ENCODE assay signal across 8 cellular contexts in genomic region chr15:40873625-40874561, GRCh38. TPM values are rescaled to one million over a fixed set of nuclear protein-coding genes. Genes with fewer than 3 reads are reported as not detected.
DNase-seq lines count a peak whose midpoint lies in the region; ATAC-seq and TF ChIP-seq lines count a peak whose summit lies in the region.

Gene RHOV, minus strand, starts transcription at chr15:40874234. Its CDS starts 95 bp downstream, at chr15:40874139.

- TF ChIP-seq CTCF in GM12864 (IDR thresholded peaks at IDR 0.05; ENCODE audit: low read depth, low read length, missing control alignments), result peak; percentile 55
- TF ChIP-seq CTCF in left lung (IDR thresholded peaks at IDR 0.05), result peak in 1 of 2 donors; percentile 11

- H3K27me3 ChIP-seq in left lung, result peaks cover 0 to 33% of the 10 kb centered on the region in 2 donors

- intact Hi-C loops in left lung (cut with DNase I), result no loop called here

- H3K4me1 ChIP-seq in left lung, result peaks cover 0 to 15% of the 10 kb centered on the region in 2 donors

- no peak within 1 kb of the TSS for H3K27ac ChIP-seq in left lung

- DNase-seq in GM12864 (ENCODE audit: low read depth), result no peak
- peak; percentile 17 for DNase-seq in NCI-H1436 treated with DMSO at 0.1 percent for 48 hours (lab: John Stamatoyannopoulos, UW)
- DNase-seq in T-helper 9 cell, result peak; percentile 44
- peak; percentile 21 for DNase-seq in central memory CD4-positive, alpha-beta T cell
- DNase-seq in left lung, result peak; percentile 69 to 93
- peak in 2 of 3 experiments; percentile 20 to 59 for DNase-seq in stimulated activated CD4-positive, alpha-beta T cell treated with anti-CD3 and anti-CD28 coated beads, TNF-alpha, amount 100 ng/mL, for 24 hours (ENCODE audit: low read depth in 3 of 3)
- DNase-seq in pons (ENCODE audit: low spot score), result no peak

- ATAC-seq in HG02571 (IDR thresholded peaks at IDR 0.05; ENCODE audit: unreplicated experiment), result peak; percentile 52
- peak; percentile 85 for ATAC-seq in left lung

- H3K36me3 ChIP-seq in left lung, result no peaks in the 10 kb centered on the region

- H3K9me3 ChIP-seq in left lung, result no peaks in the 10 kb centered on the region

- H3K4me3 ChIP-seq in GM12864 (ENCODE audit: low read depth, low read length), result peak within 1 kb of the TSS; percentile 67
- peak within 1 kb of the TSS; percentile 48 to 50 for H3K4me3 ChIP-seq in left lung

RNA-seq across cellular contexts. Expression of gene RHOV, which starts in this region (rescaled TPM):
- 1 to 10 TPM in 1 of 2 donors, under 1 TPM in 1; 0.55 to 1.5 TPM for total RNA-seq in left lung

Comparison
In these comparisons a context has a peak if more than half of its experiments do, and no peak if none do; other contexts are left out.
1. DNase-seq: peak in NCI-H1436 treated with DMSO at 0.1 percent for 48 hours (single experiment), T-helper 9 cell (single experiment), central memory CD4-positive, alpha-beta T cell (single experiment), left lung (2 of 2) and stimulated activated CD4-positive, alpha-beta T cell treated with anti-CD3 and anti-CD28 coated beads, TNF-alpha, amount 100 ng/mL, for 24 hours (2 of 3); none in GM12864 (single experiment) and pons (single experiment).